ENCODE assay signal across 17 cellular contexts in genomic region chr4:48564151-48564550, GRCh38.
"Had no signal": no experiment of that assay in that cellular context is flagged by ENCODE, and none has a peak within 500 bp of the region (broad histone marks: within the 10 kb centered on the region; RNA-seq: fewer than 3 reads in every experiment).

No MANE protein-coding gene starts in this region.

- H3K4me1 Mint-ChIP-seq: nephron progenitor cell had no signal

- ATAC-seq: heart right ventricle; left cardiac atrium; left lung; naive thymus-derived CD8-positive, alpha-beta T cell; sciatic nerve had no signal

- H3K27me3 Mint-ChIP-seq: naive thymus-derived CD8-positive, alpha-beta T cell had no signal

- DNase-seq: dermis blood vessel endothelial cell; effector memory CD4-positive, alpha-beta T cell; foreskin melanocyte; glutamatergic neuron; heart right ventricle; hippocampal formation; left cardiac atrium; left lung; naive thymus-derived CD8-positive, alpha-beta T cell; nephron progenitor cell; nucleus accumbens; stimulated activated CD4-positive, alpha-beta T cell treated with anti-CD3 and anti-CD28 coated beads, Interleukin-12 subunit alpha, Interleukin-12 subunit beta, amount 100 ng/mL, for 4 hours; stimulated activated CD4-positive, alpha-beta T cell treated with anti-CD3 and anti-CD28 coated beads, Interleukin-1b, Interleukin-23, amount 100 ng/mL, for 48 hours; stimulated activated CD4-positive, alpha-beta T cell treated with anti-CD3 and anti-CD28 coated beads, Interleukin-4, amount 100 ng/mL, for 1 hour; stimulated activated CD8-positive, alpha-beta memory T cell treated with anti-CD3 and anti-CD28 coated beads, Interleukin-4, amount 100 ng/mL, for 48 hours; stimulated activated naive CD4-positive, alpha-beta T cell treated with Interleukin-2 at 50 U/mL for 16 hours had no signal

- H3K9me3 Mint-ChIP-seq: naive thymus-derived CD8-positive, alpha-beta T cell; nephron progenitor cell had no signal

- H3K4me3 Mint-ChIP-seq: naive thymus-derived CD8-positive, alpha-beta T cell; nephron progenitor cell had no signal
